Comparison of ENCODE assay signal across 1 cellular context in the genomic region with DNA sequence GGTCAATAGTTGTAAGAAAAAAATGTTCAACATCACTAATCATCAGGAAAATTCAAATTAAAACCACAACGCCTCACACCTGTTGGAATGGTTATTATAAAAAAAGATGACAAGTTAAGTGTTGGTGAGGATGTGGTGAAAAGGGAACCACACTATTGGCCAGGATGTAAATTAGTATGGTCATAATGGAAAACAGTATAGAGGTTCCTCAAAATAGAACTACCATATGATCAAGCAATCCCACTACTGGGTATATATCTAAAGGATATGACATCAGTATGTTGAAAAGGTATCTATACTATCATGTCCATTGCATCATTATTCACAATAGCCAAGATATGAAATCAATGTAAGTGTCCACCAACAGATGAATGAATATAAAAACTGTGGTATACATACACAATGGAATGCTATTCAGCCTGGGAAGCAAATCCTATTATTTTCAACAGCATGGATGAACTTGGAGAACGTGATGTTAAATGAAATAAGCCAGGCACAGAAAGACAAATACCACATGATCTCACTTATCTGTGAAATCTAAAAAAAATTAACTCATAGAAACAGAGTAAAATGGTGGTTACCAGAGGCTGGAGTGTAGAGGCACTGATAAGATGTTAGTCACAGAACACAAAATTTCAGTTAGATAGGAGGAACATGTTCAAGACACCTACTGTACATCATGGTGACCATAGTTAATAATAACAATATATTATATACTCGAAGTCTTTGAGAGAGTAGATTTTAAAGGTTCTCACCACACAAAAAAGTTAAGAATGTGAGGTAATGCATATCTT.
TF ChIP-seq lines count a peak whose summit lies in the region.

No MANE protein-coding gene starts in this region.

TF ChIP-seq in K562, 482 proteins besides CTCF, POLR2A, EP300 and RAD21 (continued from another document and continues in another):
- TF ChIP-seq CUX1 (CRISPR knock-in tag; IDR thresholded peaks at IDR 0.05) (no peak), SRSF9 (IDR thresholded peaks at IDR 0.05; ENCODE audit: borderline replicate concordance, low read depth, low read length) (no peak), ZC3H8 (IDR thresholded peaks at IDR 0.05) (no peak), PPARD (CRISPR knock-in tag; IDR thresholded peaks at IDR 0.05) (no peak), CHD7 (IDR thresholded peaks at IDR 0.05; ENCODE audit: low read depth, low read length) (no peak), ESRRA (IDR thresholded peaks at IDR 0.05; ENCODE audit: borderline replicate concordance, low read depth) (no peak), ILF3 (IDR thresholded peaks at IDR 0.05; ENCODE audit: borderline replicate concordance) (no peak), CBFA2T3 (IDR thresholded peaks at IDR 0.05) (peak; percentile 30; the same call in 1 of the 2 replicates), LARP7 (IDR thresholded peaks at IDR 0.05) (no peak), GABPB2 (CRISPR knock-in tag; conservative IDR thresholded peaks at IDR 0.05) (no peak), NRF1 (conservative IDR thresholded peaks at IDR 0.05 in 1 of 2, IDR thresholded peaks at IDR 0.05 in 1 of 2) (no peak), MCM5 (IDR thresholded peaks at IDR 0.05; ENCODE audit: low read depth) (no peak), HLTF (IDR thresholded peaks at IDR 0.05) (no peak), ZNF217 (CRISPR knock-in tag; IDR thresholded peaks at IDR 0.05) (no peak), HMGN3 (IDR thresholded peaks at IDR 0.05; ENCODE audit: borderline replicate concordance, extremely low read depth, insufficient read length, low read depth, low read length) (no peak), ZNF239 (CRISPR knock-in tag; IDR thresholded peaks at IDR 0.05) (peak; percentile 86), ARID1B (IDR thresholded peaks at IDR 0.05) (0 out of 2 replicates have a peak, but pooled peaks have one; percentile 29), BCOR (IDR thresholded peaks at IDR 0.05) (no peak), ZNF224 (CRISPR knock-in tag; IDR thresholded peaks at IDR 0.05) (no peak), CREB3L1 (IDR thresholded peaks at IDR 0.05; ENCODE audit: borderline replicate concordance, low read depth) (no peak), MBD2 (IDR thresholded peaks at IDR 0.05; ENCODE audit: borderline replicate concordance, low read depth) (no peak), ZNF121 (CRISPR knock-in tag; conservative IDR thresholded peaks at IDR 0.05) (no peak), ZNF23 (CRISPR knock-in tag; IDR thresholded peaks at IDR 0.05) (no peak), ZNF644 (tag; IDR thresholded peaks at IDR 0.05; ENCODE audit: low read depth) (no peak), PCBP1 (IDR thresholded peaks at IDR 0.05; ENCODE audit: low read depth, low read length, poor library complexity, severe bottlenecking) (no peak), ZNF253 (CRISPR knock-in tag; conservative IDR thresholded peaks at IDR 0.05) (no peak), TGIF2 (CRISPR knock-in tag; IDR thresholded peaks at IDR 0.05) (no peak), BRF1 (IDR thresholded peaks at IDR 0.05; ENCODE audit: borderline replicate concordance, extremely low read depth, insufficient read length) (no peak), OTX1 (CRISPR knock-in tag; IDR thresholded peaks at IDR 0.05) (no peak), ZNF77 (CRISPR knock-in tag; IDR thresholded peaks at IDR 0.05) (no peak), TAL1 (IDR thresholded peaks at IDR 0.05) (peak; percentile 16; the same call in 1 of the 2 replicates), SOX6 (IDR thresholded peaks at IDR 0.05) (no peak), ATF3 (IDR thresholded peaks at IDR 0.05) (peak; percentile 49), ATF3 (CRISPR knock-in tag; conservative IDR thresholded peaks at IDR 0.05) (no peak), ZNF184 (CRISPR knock-in tag; IDR thresholded peaks at IDR 0.05) (no peak), MEIS2 (IDR thresholded peaks at IDR 0.05; ENCODE audit: partially characterized antibody) (no peak), FOSL1 (tag; conservative IDR thresholded peaks at IDR 0.05) (peak; percentile 64; the same call in 1 of the 2 replicates), SIRT6 (IDR thresholded peaks at IDR 0.05; ENCODE audit: low read depth, low read length) (no peak), SREBF1 (IDR thresholded peaks at IDR 0.05; ENCODE audit: borderline replicate concordance, low read depth, low read length) (no peak), ZNF134 (CRISPR knock-in tag; conservative IDR thresholded peaks at IDR 0.05) (no peak), FOXM1 (IDR thresholded peaks at IDR 0.05; ENCODE audit: low read depth) (peak; percentile 23; the same call in 1 of the 2 replicates), FOXM1 (CRISPR knock-in tag; IDR thresholded peaks at IDR 0.05; ENCODE audit: low read depth) (no peak), ZBTB7A (IDR thresholded peaks at IDR 0.05; ENCODE audit: borderline replicate concordance, control insufficient read depth, low read depth, low read length) (no peak)
- TF ChIP-seq, protein P1, sequence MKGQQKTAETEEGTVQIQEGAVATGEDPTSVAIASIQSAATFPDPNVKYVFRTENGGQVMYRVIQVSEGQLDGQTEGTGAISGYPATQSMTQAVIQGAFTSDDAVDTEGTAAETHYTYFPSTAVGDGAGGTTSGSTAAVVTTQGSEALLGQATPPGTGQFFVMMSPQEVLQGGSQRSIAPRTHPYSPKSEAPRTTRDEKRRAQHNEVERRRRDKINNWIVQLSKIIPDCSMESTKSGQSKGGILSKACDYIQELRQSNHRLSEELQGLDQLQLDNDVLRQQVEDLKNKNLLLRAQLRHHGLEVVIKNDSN (CRISPR knock-in tag; IDR thresholded peaks at IDR 0.05) = no peak
- TF ChIP-seq, protein P2, sequence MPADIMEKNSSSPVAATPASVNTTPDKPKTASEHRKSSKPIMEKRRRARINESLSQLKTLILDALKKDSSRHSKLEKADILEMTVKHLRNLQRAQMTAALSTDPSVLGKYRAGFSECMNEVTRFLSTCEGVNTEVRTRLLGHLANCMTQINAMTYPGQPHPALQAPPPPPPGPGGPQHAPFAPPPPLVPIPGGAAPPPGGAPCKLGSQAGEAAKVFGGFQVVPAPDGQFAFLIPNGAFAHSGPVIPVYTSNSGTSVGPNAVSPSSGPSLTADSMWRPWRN (IDR thresholded peaks at IDR 0.05; ENCODE audit: low read depth) = no peak
